Comparison of ENCODE assay signal across 8 cellular contexts in genomic region chr6:90294989-90295853, GRCh38. TPM values are rescaled to one million over a fixed set of nuclear protein-coding genes. Genes with fewer than 3 reads are reported as not detected.
A peak's percentile ranks its signal among the peaks of the same experiment; 100 is the strongest.
DNase-seq lines count a peak whose midpoint lies in the region; ATAC-seq and TF ChIP-seq lines count a peak whose summit lies in the region.

No MANE protein-coding gene starts in this region.

- DNase-seq in GM12864 (ENCODE audit: low read depth) (no peak), HuH-7 (ENCODE audit: low spot score) (peak; percentile 61), dorsolateral prefrontal cortex (peak in 9 of 10 donors; percentile 26 to 78 (median 45)), lower lobe of right lung (peak; percentile 60), MV-4-11 (lab: John Stamatoyannopoulos, UW) (no peak)
- DNase-seq in activated CD4-positive, alpha-beta T cell treated with anti-CD3 and anti-CD28 coated beads, Interleukin-2, amount 50 U/mL, for 4 hours, result peak; percentile 71 to 76
- peak; percentile 68 to 76 for DNase-seq in stimulated activated CD4-positive, alpha-beta T cell treated with anti-CD3 and anti-CD28 coated beads, Interleukin-4, amount 100 ng/mL, for 48 hours (ENCODE audit: low read depth in 2 of 2)

- intact Hi-C loops in dorsolateral prefrontal cortex (cut with DNase I) (loop anchor here (1.0 to 10.0 kb wide), 11 partner anchors 77 to 350 kb away; no protein-coding TSS in a partner anchor), lower lobe of right lung (cut with DNase I) (no loop called here)

- peak overlapping the region; percentile 39 for H3K4me3 ChIP-seq in GM12864 (ENCODE audit: low read depth, low read length)
- H3K4me3 ChIP-seq in dorsolateral prefrontal cortex, result peak overlapping the region; percentile 56 to 95 (median 78)
- peak overlapping the region; percentile 66 for H3K4me3 ChIP-seq in lower lobe of right lung

- TF ChIP-seq CTCF in GM12864 (IDR thresholded peaks at IDR 0.05; ENCODE audit: low read depth, low read length, missing control alignments), result no peak
- peak in 46 of 56 donors; percentile 13 to 64 (median 42) for TF ChIP-seq CTCF in dorsolateral prefrontal cortex (IDR thresholded peaks at IDR 0.05 in 54 of 56, conservative IDR thresholded peaks at IDR 0.05 in 2 of 56; ENCODE audit: low read depth in 1 of 56, partially characterized antibody in 56 of 56)
- peak; percentile 17 for TF ChIP-seq CTCF in lower lobe of right lung (IDR thresholded peaks at IDR 0.05)

- peak overlapping the region in 57 of 59 donors; percentile 7 to 97 (median 94) for H3K27ac ChIP-seq in dorsolateral prefrontal cortex
- peak overlapping the region; percentile 82 for H3K27ac ChIP-seq in lower lobe of right lung

- H3K4me1 ChIP-seq in lower lobe of right lung, result peaks cover 17% of the 10 kb centered on the region

- H3K9me3 ChIP-seq in lower lobe of right lung, result no peaks in the 10 kb centered on the region

- H3K36me3 ChIP-seq in lower lobe of right lung, result no peaks in the 10 kb centered on the region

- H3K27me3 ChIP-seq in dorsolateral prefrontal cortex, result no peaks in the 10 kb centered on the region
- H3K27me3 ChIP-seq in lower lobe of right lung (ENCODE audit: low read depth), result peaks cover 13% of the 10 kb centered on the region

- ATAC-seq in lower lobe of right lung (peak; percentile 60 to 61), HG02970 (IDR thresholded peaks at IDR 0.05; ENCODE audit: low FRiP score, unreplicated experiment) (no peak)

RNA-seq across cellular contexts. Expression of gene BACH2, which starts 1.4 kb away (rescaled TPM):
- total RNA-seq in dorsolateral prefrontal cortex, result 10 to 100 TPM in 116 of 120 experiments, 1 to 10 TPM in 4; 6.8 to 31.2 (median 16.9) TPM
- 6.3 TPM for total RNA-seq in lower lobe of right lung

Comparison
In these comparisons a context has a peak if more than half of its experiments do, and no peak if none do; other contexts are left out.
1. DNase-seq: peak in HuH-7 (single experiment), activated CD4-positive, alpha-beta T cell treated with anti-CD3 and anti-CD28 coated beads, Interleukin-2, amount 50 U/mL, for 4 hours (2 of 2), dorsolateral prefrontal cortex (9 of 10), lower lobe of right lung (single experiment) and stimulated activated CD4-positive, alpha-beta T cell treated with anti-CD3 and anti-CD28 coated beads, Interleukin-4, amount 100 ng/mL, for 48 hours (2 of 2); none in GM12864 (single experiment) and MV-4-11 (single experiment).
2. Peak in every context shown above with its lines, with median percentiles within 50 percentile points of each other: H3K4me3 ChIP-seq.